Comparison of ENCODE assay signal across 1 cellular context in genomic region chr19:1131718-1132552, GRCh38.
TF ChIP-seq lines count a peak whose summit lies in the region.

No MANE protein-coding gene starts in this region.

TF ChIP-seq in WTC11, 78 proteins besides CTCF, POLR2A, EP300 and RAD21 (continued from another document):
- TF ChIP-seq, protein P1, sequence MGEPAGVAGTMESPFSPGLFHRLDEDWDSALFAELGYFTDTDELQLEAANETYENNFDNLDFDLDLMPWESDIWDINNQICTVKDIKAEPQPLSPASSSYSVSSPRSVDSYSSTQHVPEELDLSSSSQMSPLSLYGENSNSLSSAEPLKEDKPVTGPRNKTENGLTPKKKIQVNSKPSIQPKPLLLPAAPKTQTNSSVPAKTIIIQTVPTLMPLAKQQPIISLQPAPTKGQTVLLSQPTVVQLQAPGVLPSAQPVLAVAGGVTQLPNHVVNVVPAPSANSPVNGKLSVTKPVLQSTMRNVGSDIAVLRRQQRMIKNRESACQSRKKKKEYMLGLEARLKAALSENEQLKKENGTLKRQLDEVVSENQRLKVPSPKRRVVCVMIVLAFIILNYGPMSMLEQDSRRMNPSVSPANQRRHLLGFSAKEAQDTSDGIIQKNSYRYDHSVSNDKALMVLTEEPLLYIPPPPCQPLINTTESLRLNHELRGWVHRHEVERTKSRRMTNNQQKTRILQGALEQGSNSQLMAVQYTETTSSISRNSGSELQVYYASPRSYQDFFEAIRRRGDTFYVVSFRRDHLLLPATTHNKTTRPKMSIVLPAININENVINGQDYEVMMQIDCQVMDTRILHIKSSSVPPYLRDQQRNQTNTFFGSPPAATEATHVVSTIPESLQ (CRISPR knock-in tag; IDR thresholded peaks at IDR 0.05), result no peak
